Comparison of ENCODE assay signal across 1 cellular context in the genomic region with DNA sequence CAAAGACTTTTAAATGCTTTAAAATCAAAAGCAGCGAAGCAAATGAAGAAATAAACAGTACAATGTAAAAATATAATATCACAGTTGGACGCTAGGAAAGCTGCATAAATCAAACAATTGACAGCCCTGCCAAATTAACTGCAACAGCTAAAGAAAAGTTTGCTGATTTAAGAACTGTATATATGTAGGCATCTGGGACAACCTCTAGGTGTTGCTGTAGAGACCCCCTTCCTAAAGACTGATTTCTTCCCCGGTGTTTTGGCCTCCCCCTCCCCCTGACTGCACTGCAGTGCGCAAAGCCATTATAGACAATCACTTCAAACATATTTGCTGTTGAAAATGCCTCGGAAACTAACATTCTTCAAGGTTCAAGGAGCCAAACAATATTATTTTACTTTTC.
TF ChIP-seq lines count a peak whose summit lies in the region.

No MANE protein-coding gene starts in this region.

TF ChIP-seq in WTC11, 78 proteins besides CTCF, POLR2A, EP300 and RAD21 (continued from another document):
- no peak for TF ChIP-seq FOXP4 (CRISPR knock-in tag; IDR thresholded peaks at IDR 0.05)
